ENCODE assay signal across 10 cellular contexts in the genomic region with DNA sequence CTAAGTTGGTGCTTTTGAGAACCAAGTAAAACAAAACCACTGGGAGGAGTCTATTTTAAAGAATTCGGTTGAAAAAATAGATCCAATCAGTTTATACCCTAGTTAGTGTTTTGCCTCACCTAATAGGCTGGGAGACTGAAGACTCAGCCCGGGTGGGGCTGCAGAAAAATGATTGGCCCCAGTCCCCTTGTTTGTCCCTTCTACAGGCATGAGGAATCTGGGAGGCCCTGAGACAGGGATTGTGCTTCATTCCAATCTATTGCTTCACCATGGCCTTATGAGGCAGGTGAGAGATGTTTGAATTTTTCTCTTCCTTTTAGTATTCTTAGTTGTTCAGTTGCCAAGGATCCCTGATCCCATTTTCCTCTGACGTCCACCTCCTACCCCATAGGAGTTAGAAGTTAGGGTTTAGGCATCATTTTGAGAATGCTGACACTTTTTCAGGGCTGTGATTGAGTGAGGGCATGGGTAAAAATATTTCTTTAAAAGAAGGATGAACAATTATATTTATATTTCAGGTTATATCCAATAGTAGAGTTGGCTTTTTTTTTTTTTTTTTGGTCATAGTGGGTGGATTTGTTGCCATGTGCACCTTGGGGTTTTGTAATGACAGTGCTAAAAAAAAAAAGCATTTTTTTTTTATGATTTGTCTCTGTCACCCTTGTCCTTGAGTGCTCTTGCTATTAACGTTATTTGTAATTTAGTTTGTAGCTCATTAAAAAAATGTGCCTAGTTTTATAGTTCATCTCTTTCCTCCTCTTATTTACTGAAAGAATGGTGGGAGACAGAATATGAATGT. TPM values are rescaled to one million over a fixed set of nuclear protein-coding genes. Genes with fewer than 3 reads are reported as not detected.
DNase-seq lines count a peak whose midpoint lies in the region; ATAC-seq and TF ChIP-seq lines count a peak whose summit lies in the region.
"Had no signal": no experiment of that assay in that cellular context is flagged by ENCODE, and none has a peak within 500 bp of the region (broad histone marks: within the 10 kb centered on the region; RNA-seq: fewer than 3 reads in every experiment).

No MANE protein-coding gene starts in this region.

- H3K4me3 Mint-ChIP-seq in CD8-positive, alpha-beta T cell = peak overlapping the region; percentile 16
- H3K4me3 Mint-ChIP-seq in activated T-cell treated with anti-CD3 and anti-CD28 coated beads, Interleukin-2, amount 50 U/mL, for 72 hours = no peak overlapping the region

- ATAC-seq in CD8-positive, alpha-beta T cell = no peak
- ATAC-seq in HG03565 (IDR thresholded peaks at IDR 0.05; ENCODE audit: unreplicated experiment) = no peak
- no peak for ATAC-seq in activated T-cell treated with anti-CD3 and anti-CD28 coated beads, Interleukin-2, amount 50 U/mL, for 72 hours (replicated peaks in 1 of 2)

- H3K27me3 Mint-ChIP-seq in CD8-positive, alpha-beta T cell (ENCODE audit: low read depth) = no peaks in the 10 kb centered on the region
- no peaks in the 10 kb centered on the region for H3K27me3 Mint-ChIP-seq in activated T-cell treated with anti-CD3 and anti-CD28 coated beads, Interleukin-2, amount 50 U/mL, for 72 hours (ENCODE audit: low read depth)

- no peak for TF ChIP-seq EP300 in neural cell (conservative IDR thresholded peaks at IDR 0.05; ENCODE audit: poor library complexity, severe bottlenecking)

- H3K4me2 ChIP-seq in neural cell (ENCODE audit: low read length) = peak overlapping the region; percentile 63

- H2AFZ ChIP-seq in neural cell (ENCODE audit: low read depth, low read length) = peak overlapping the region; percentile 80

- no peak overlapping the region for H3K27ac Mint-ChIP-seq in CD8-positive, alpha-beta T cell
- no peak overlapping the region for H3K27ac Mint-ChIP-seq in activated T-cell treated with anti-CD3 and anti-CD28 coated beads, Interleukin-2, amount 50 U/mL, for 72 hours

- CTCF ChIA-PET in CD8-positive, alpha-beta T cell (lab: Charles Lee) = no interaction called here

- H3K9me2 ChIP-seq in neural cell (ENCODE audit: insufficient read depth, low read length) = no peaks in the 10 kb centered on the region

- H4K20me1 ChIP-seq in neural cell (ENCODE audit: insufficient read depth) = no peaks in the 10 kb centered on the region

- no peaks in the 10 kb centered on the region for H3K9me3 Mint-ChIP-seq in CD8-positive, alpha-beta T cell
- H3K9me3 Mint-ChIP-seq in activated T-cell treated with anti-CD3 and anti-CD28 coated beads, Interleukin-2, amount 50 U/mL, for 72 hours = no peaks in the 10 kb centered on the region

- intact Hi-C loops in CD8-positive, alpha-beta T cell (cut with DNase I, micrococcal nuclease) = loop anchor here (2.0 to 10.0 kb wide), 7 partner anchors 17 to 665 kb away; a partner anchor contains a TSS

- DNase-seq in CD8-positive, alpha-beta T cell = no peak
- DNase-seq in LNCaP clone FGC (ENCODE audit: low read depth) (no peak), dermis blood vessel endothelial cell (peak; percentile 15), NCI-H2171 (lab: John Stamatoyannopoulos, UW) (no peak), HAP-1 (ENCODE audit: low spot score in 2 of 2) (no peak)
- DNase-seq in activated T-cell treated with anti-CD3 and anti-CD28 coated beads, Interleukin-2, amount 50 U/mL, for 72 hours = no peak
- DNase-seq: activated T-cell treated with anti-CD3 and anti-CD28 coated beads for 4 hours; stimulated activated CD4-positive, alpha-beta T cell treated with anti-CD3 and anti-CD28 coated beads, Interleukin-2, amount 100 ng/mL, for 48 hours had no signal

- peaks cover 18% of the 10 kb centered on the region for H3K36me3 Mint-ChIP-seq in CD8-positive, alpha-beta T cell
- peaks cover 10 to 16% of the 10 kb centered on the region in 2 donors for H3K36me3 Mint-ChIP-seq in activated T-cell treated with anti-CD3 and anti-CD28 coated beads, Interleukin-2, amount 50 U/mL, for 72 hours (ENCODE audit: insufficient read depth in 2 of 2)

- POLR2A ChIA-PET in CD8-positive, alpha-beta T cell (lab: Charles Lee) = interaction anchor here (2.7 to 2.8 kb wide), 3 partner anchors 14 to 39 kb away, joined by 22 to 44 read pairs (median 25); a partner anchor contains a TSS

- no peaks in the 10 kb centered on the region for H3K9me3 ChIP-seq in CD8-positive, alpha-beta T cell (ENCODE audit: low read length)
- no peaks in the 10 kb centered on the region for H3K9me3 ChIP-seq in neural cell (ENCODE audit: low read length)
- H3K9me3 ChIP-seq in HAP-1 = no peaks in the 10 kb centered on the region

- no peaks in the 10 kb centered on the region for H3K27me3 ChIP-seq in CD8-positive, alpha-beta T cell (ENCODE audit: insufficient read depth, low read length)
- no peaks in the 10 kb centered on the region for H3K27me3 ChIP-seq in neural cell (ENCODE audit: insufficient read depth, low read depth, low read length)
- no peaks in the 10 kb centered on the region for H3K27me3 ChIP-seq in HAP-1 (ENCODE audit: low read depth)

- peak overlapping the region; percentile 76 for H3K9ac ChIP-seq in neural cell (ENCODE audit: low read length)

- no peak overlapping the region for H3K4me3 ChIP-seq in CD8-positive, alpha-beta T cell (ENCODE audit: low read depth, low read length)
- H3K4me3 ChIP-seq in LNCaP clone FGC (ENCODE audit: low read depth, low read length) = peak overlapping the region; percentile 73
- H3K4me3 ChIP-seq in neural cell (ENCODE audit: low read length) = peak overlapping the region; percentile 84
- no peak overlapping the region; the same call in 1 of the 2 replicates for H3K4me3 ChIP-seq in HAP-1

- H3K27ac ChIP-seq in CD8-positive, alpha-beta T cell (ENCODE audit: low read depth, low read length) = peak overlapping the region; percentile 76
- peak overlapping the region; percentile 91 for H3K27ac ChIP-seq in neural cell (ENCODE audit: low read length)

- H3K4me1 ChIP-seq in CD8-positive, alpha-beta T cell (ENCODE audit: insufficient read depth, low read length) = peaks cover 24% of the 10 kb centered on the region
- peaks cover 15% of the 10 kb centered on the region for H3K4me1 ChIP-seq in HAP-1

- TF ChIP-seq CTCF in CD8-positive, alpha-beta T cell (IDR thresholded peaks at IDR 0.05) = no peak
- TF ChIP-seq CTCF in LNCaP clone FGC (IDR thresholded peaks at IDR 0.05; ENCODE audit: control insufficient read depth, extremely low read depth, insufficient read depth) (no peak), neural cell (IDR thresholded peaks at IDR 0.05; ENCODE audit: poor library complexity, severe bottlenecking) (no peak)

- TF ChIP-seq RAD21 in neural cell (conservative IDR thresholded peaks at IDR 0.05) = no peak

- in situ Hi-C loops in HAP-1 (cut with MboI; ENCODE audit: low sequenced_read_pairs) = no loop called here

- peaks cover 41% of the 10 kb centered on the region for H3K79me2 ChIP-seq in neural cell (replicated peaks; ENCODE audit: insufficient read depth, low read length)

- peaks cover 31% of the 10 kb centered on the region for H3K4me1 Mint-ChIP-seq in CD8-positive, alpha-beta T cell (ENCODE audit: low read depth)
- peaks cover 26% of the 10 kb centered on the region for H3K4me1 Mint-ChIP-seq in activated T-cell treated with anti-CD3 and anti-CD28 coated beads, Interleukin-2, amount 50 U/mL, for 72 hours (ENCODE audit: low read depth)

- no peaks in the 10 kb centered on the region for H3K36me3 ChIP-seq in CD8-positive, alpha-beta T cell (ENCODE audit: insufficient read depth, low read length)
- H3K36me3 ChIP-seq in neural cell (ENCODE audit: insufficient read depth, low read length) = no peaks in the 10 kb centered on the region
- peaks cover 31% of the 10 kb centered on the region for H3K36me3 ChIP-seq in HAP-1 (replicated peaks)

- no peaks in the 10 kb centered on the region for H3F3A ChIP-seq in neural cell (ENCODE audit: insufficient read depth, low read length, poor library complexity, severe bottlenecking)

TF ChIP-seq in neural cell, 6 proteins besides CTCF, POLR2A, EP300 and RAD21 (continues in another document):
- TF ChIP-seq POLR2AphosphoS5 (IDR thresholded peaks at IDR 0.05) = no peak

RNA-seq across cellular contexts. Expression of a gene that starts 1.6 kb away (rescaled TPM):
- total RNA-seq in CD8-positive, alpha-beta T cell = 10 to 100 TPM; 16.1 to 16.8 TPM
- 44.8 and 67.1 TPM in 2 replicates for total RNA-seq in dermis blood vessel endothelial cell
- polyA plus RNA-seq in neural cell = 39.6 and 43.9 TPM in 2 replicates
- 53.1 and 62.6 TPM in 2 replicates for polyA minus RNA-seq in neural cell
- total RNA-seq in activated T-cell treated with anti-CD3 and anti-CD28 coated beads, Interleukin-2, amount 50 U/mL, for 72 hours = 10 to 100 TPM; 49.4 to 56.6 TPM

RNA-seq across cellular contexts. Expression of a gene that starts 5.6 kb away (rescaled TPM):
- total RNA-seq in CD8-positive, alpha-beta T cell = 10 to 100 TPM; 12.8 to 13.5 TPM
- total RNA-seq in dermis blood vessel endothelial cell = 20.8 and 35.0 TPM in 2 replicates
- 2.3 and 2.6 TPM in 2 replicates for polyA plus RNA-seq in neural cell
- 1.7 TPM in 1 of 2 replicates, not detected in the other for polyA minus RNA-seq in neural cell
- total RNA-seq in activated T-cell treated with anti-CD3 and anti-CD28 coated beads, Interleukin-2, amount 50 U/mL, for 72 hours = 100 to 1,000 TPM in 1 of 2 donors, 10 to 100 TPM in 1; 89.2 to 103 TPM

RNA-seq across cellular contexts. Expression of a gene that starts 6.4 kb away (rescaled TPM):
- total RNA-seq in CD8-positive, alpha-beta T cell = not detected
- 0.37 and 1.5 TPM in 2 replicates for total RNA-seq in dermis blood vessel endothelial cell
- not detected in 2 replicates for polyA plus RNA-seq in neural cell
- polyA minus RNA-seq in neural cell = not detected in 2 replicates
- total RNA-seq in activated T-cell treated with anti-CD3 and anti-CD28 coated beads, Interleukin-2, amount 50 U/mL, for 72 hours = 1 to 10 TPM in 1 of 2 donors, under 1 TPM in 1; 1.00 to 1.9 TPM

RNA-seq across cellular contexts. Expression of a gene that starts 24.8 kb away (rescaled TPM):
- 1 to 10 TPM in 1 of 2 experiments, under 1 TPM in 1; 0.72 to 1.2 TPM for total RNA-seq in CD8-positive, alpha-beta T cell
- total RNA-seq in dermis blood vessel endothelial cell = 12.4 and 18.9 TPM in 2 replicates
- 13.1 and 20.4 TPM in 2 replicates for polyA plus RNA-seq in neural cell
- 17.8 and 19.4 TPM in 2 replicates for polyA minus RNA-seq in neural cell
- total RNA-seq in activated T-cell treated with anti-CD3 and anti-CD28 coated beads, Interleukin-2, amount 50 U/mL, for 72 hours = 1 to 10 TPM; 7.8 to 9.9 TPM

RNA-seq across cellular contexts. Expression of a gene that starts 41.3 kb away (rescaled TPM):
- 100 to 1,000 TPM; 585 to 614 TPM for total RNA-seq in CD8-positive, alpha-beta T cell
- total RNA-seq in dermis blood vessel endothelial cell = 23.7 and 41.5 TPM in 2 replicates
- polyA plus RNA-seq in neural cell = 1.1 and 1.2 TPM in 2 replicates
- 2.8 and 2.9 TPM in 2 replicates for polyA minus RNA-seq in neural cell
- total RNA-seq in activated T-cell treated with anti-CD3 and anti-CD28 coated beads, Interleukin-2, amount 50 U/mL, for 72 hours = 100 to 1,000 TPM; 343 to 396 TPM

Comparison
In these comparisons a context has a peak if more than half of its experiments do, and no peak if none do; other contexts are left out.
1. H3K4me3 ChIP-seq: peak in LNCaP clone FGC (single experiment) and neural cell (single experiment); none in CD8-positive, alpha-beta T cell (single experiment) and HAP-1 (single experiment).